In genomic region chr20:63911171-63911570, GRCh38 we compare ENCODE assay signal across 11 cellular contexts. TPM values are rescaled to one million over a fixed set of nuclear protein-coding genes. Genes with fewer than 3 reads are reported as not detected.
A peak's percentile ranks its signal among the peaks of the same experiment; 100 is the strongest.
DNase-seq lines count a peak whose midpoint lies in the region; ATAC-seq and TF ChIP-seq lines count a peak whose summit lies in the region.
"Had no signal": no experiment of that assay in that cellular context is flagged by ENCODE, and none has a peak within 500 bp of the region (broad histone marks: within the 10 kb centered on the region; RNA-seq: fewer than 3 reads in every experiment).

No MANE protein-coding gene starts in this region.

- no peak overlapping the region for H3K27ac Mint-ChIP-seq in type B pancreatic cell

- H3K27ac ChIP-seq in RWPE2 (ENCODE audit: poor library complexity, severe bottlenecking) = peak overlapping the region; percentile 82
- H3K27ac ChIP-seq: thoracic aorta had no signal

- H3K36me3 Mint-ChIP-seq in type B pancreatic cell = peaks cover 14% of the 10 kb centered on the region

- peak overlapping the region; percentile 46 for H3K9ac ChIP-seq in skeletal muscle satellite cell (ENCODE audit: low read depth, low read length)

- H3K9me3 Mint-ChIP-seq in type B pancreatic cell = no peaks in the 10 kb centered on the region

- H3K4me2 ChIP-seq in skeletal muscle satellite cell (ENCODE audit: low read length) = peak overlapping the region; percentile 47

- no peaks in the 10 kb centered on the region for H3K27me3 Mint-ChIP-seq in type B pancreatic cell

- ATAC-seq in RWPE2 (ENCODE audit: low read depth) = peak; percentile 98

- no peak overlapping the region for H3K4me3 Mint-ChIP-seq in type B pancreatic cell

- TF ChIP-seq CTCF in RWPE2 (IDR thresholded peaks at IDR 0.05; ENCODE audit: poor library complexity, severe bottlenecking) (no peak), fibroblast of the aortic adventitia (IDR thresholded peaks at IDR 0.05; ENCODE audit: insufficient read depth, low read length) (no peak), type B pancreatic cell (conservative IDR thresholded peaks at IDR 0.05) (no peak)

- H3K9me3 ChIP-seq in RWPE2 (ENCODE audit: severe bottlenecking) (no peaks in the 10 kb centered on the region), skeletal muscle satellite cell (replicated peaks; ENCODE audit: low read length) (no peaks in the 10 kb centered on the region)
- H3K9me3 ChIP-seq: thoracic aorta had no signal

- H3K4me1 ChIP-seq in RWPE2 (ENCODE audit: insufficient read depth, poor library complexity, severe bottlenecking) (peaks cover 27% of the 10 kb centered on the region), skeletal muscle satellite cell (ENCODE audit: control insufficient read depth, insufficient read depth, low read length) (peaks cover 25% of the 10 kb centered on the region)

- no peak overlapping the region for H3K4me3 ChIP-seq in RWPE2 (ENCODE audit: severe bottlenecking)
- no peak overlapping the region for H3K4me3 ChIP-seq in fibroblast of the aortic adventitia (ENCODE audit: low read depth, low read length)
- no peak overlapping the region for H3K4me3 ChIP-seq in skeletal muscle satellite cell (ENCODE audit: low read length)
- H3K4me3 ChIP-seq: thoracic aorta had no signal

- DNase-seq in NCI-H510A treated with DMSO at 0.1 percent for 48 hours (lab: John Stamatoyannopoulos, UW) (peak; percentile 14), NCI-H510A (lab: John Stamatoyannopoulos, UW) (no peak), RWPE2 (ENCODE audit: low spot score) (peak; percentile 99), fibroblast of the aortic adventitia (ENCODE audit: low read depth) (peak; percentile 53), superior temporal gyrus (ENCODE audit: extremely low spot score) (no peak), GF-D8 (lab: John Stamatoyannopoulos, UW) (no peak), type B pancreatic cell (ENCODE audit: extremely low spot score, unreplicated experiment) (no peak)
- DNase-seq: occipital lobe had no signal

- peaks cover 23% of the 10 kb centered on the region for H3K4me1 Mint-ChIP-seq in type B pancreatic cell (ENCODE audit: unreplicated experiment)

- H3K27me3 ChIP-seq in RWPE2 (ENCODE audit: insufficient read depth, poor library complexity, severe bottlenecking) (no peaks in the 10 kb centered on the region), skeletal muscle satellite cell (ENCODE audit: control insufficient read depth, insufficient read depth, low read length) (no peaks in the 10 kb centered on the region)

- H3K36me3 ChIP-seq in RWPE2 (ENCODE audit: low read depth) (peaks cover 38% of the 10 kb centered on the region), skeletal muscle satellite cell (ENCODE audit: insufficient read depth, low read length) (no peaks in the 10 kb centered on the region)
- H3K36me3 ChIP-seq: thoracic aorta had no signal

RNA-seq across cellular contexts. Expression of gene DNAJC5, which starts 16.2 kb away (rescaled TPM):
- total RNA-seq in fibroblast of the aortic adventitia (ENCODE audit: low replicate concordance) = 30.9 and 33.9 TPM in 2 replicates
- total RNA-seq in skeletal muscle satellite cell (2012; rRNA removed) = 47.7 and 48.9 TPM in 2 replicates
- 44.1 and 51.9 TPM in 2 replicates for total RNA-seq in type B pancreatic cell (ENCODE audit: low replicate concordance)

RNA-seq across cellular contexts. Expression of gene UCKL1, which starts 45.0 kb away (rescaled TPM):
- total RNA-seq in fibroblast of the aortic adventitia (ENCODE audit: low replicate concordance) (4.0 and 16.0 TPM in 2 replicates), type B pancreatic cell (ENCODE audit: low replicate concordance) (44.1 and 49.7 TPM in 2 replicates)
- total RNA-seq in skeletal muscle satellite cell (2012; rRNA removed) = 16.5 and 16.6 TPM in 2 replicates

RNA-seq across cellular contexts. Expression of gene TPD52L2, which starts 46.1 kb away (rescaled TPM):
- total RNA-seq in fibroblast of the aortic adventitia (ENCODE audit: low replicate concordance) = 100 and 136 TPM in 2 replicates
- 126 and 129 TPM in 2 replicates for total RNA-seq in skeletal muscle satellite cell (2012; rRNA removed)
- total RNA-seq in type B pancreatic cell (ENCODE audit: low replicate concordance) = 76.5 and 96.3 TPM in 2 replicates

RNA-seq across cellular contexts. Expression of gene ABHD16B, which starts 49.9 kb away (rescaled TPM):
- total RNA-seq in fibroblast of the aortic adventitia (ENCODE audit: low replicate concordance) (not detected in 2 replicates), type B pancreatic cell (ENCODE audit: low replicate concordance) (not detected in 2 replicates)
- total RNA-seq in skeletal muscle satellite cell (2012; rRNA removed) = not detected in 2 replicates
- total RNA-seq: dermis microvascular lymphatic vessel endothelial cell, occipital lobe, thoracic aorta had no signal

RNA-seq across cellular contexts. Expression of gene ZNF512B, which starts 58.6 kb away (rescaled TPM):
- total RNA-seq in fibroblast of the aortic adventitia (ENCODE audit: low replicate concordance) (7.9 and 12.3 TPM in 2 replicates), type B pancreatic cell (ENCODE audit: low replicate concordance) (34.7 and 40.8 TPM in 2 replicates)
- total RNA-seq in skeletal muscle satellite cell (2012; rRNA removed) = 7.1 and 9.6 TPM in 2 replicates

Comparison
In these comparisons a context has a peak if more than half of its experiments do, and no peak if none do; other contexts are left out.
1. DNase-seq: peak in NCI-H510A treated with DMSO at 0.1 percent for 48 hours (single experiment), RWPE2 (single experiment) and fibroblast of the aortic adventitia (single experiment); none in NCI-H510A (single experiment), superior temporal gyrus (single experiment), GF-D8 (single experiment) and type B pancreatic cell (single experiment).